In genomic region chr11:9209604-9210003, GRCh38 we compare ENCODE assay signal across 7 cellular contexts. TPM values are rescaled to one million over a fixed set of nuclear protein-coding genes. Genes with fewer than 3 reads are reported as not detected.
DNase-seq lines count a peak whose midpoint lies in the region; ATAC-seq, FAIRE-seq and TF ChIP-seq lines count a peak whose summit lies in the region.
"Not testable (repeated sequence)": the region's sequence is repeated elsewhere in the genome, so short reads cannot be mapped to it uniquely, and the experiment has no call there.

No MANE protein-coding gene starts in this region.

- peak; percentile 37 for ATAC-seq in GM18868 (IDR thresholded peaks at IDR 0.05; ENCODE audit: unreplicated experiment)
- not testable (repeated sequence) for ATAC-seq in GM23338, T-helper 17 cell
- peak; percentile 23 for ATAC-seq in HG03108 (IDR thresholded peaks at IDR 0.05; ENCODE audit: unreplicated experiment)
- peak; percentile 62 for ATAC-seq in activated T-helper 17 cell treated with anti-CD3 and anti-CD28 coated beads, Interleukin-2, amount 50 U/mL, for 72 hours (replicated peaks)

- not testable (repeated sequence) for H3K9me3 ChIP-seq in T-helper 17 cell (ENCODE audit: control insufficient read depth, low read length, poor library complexity, severe bottlenecking); neutrophil

- not testable (repeated sequence) for TF ChIP-seq CTCF in GM23338 (conservative IDR thresholded peaks at IDR 0.05; ENCODE audit: low read depth in 2 of 2); bronchial epithelial cell (IDR thresholded peaks at IDR 0.05; ENCODE audit: insufficient read depth, low read length, severe bottlenecking); neutrophil (IDR thresholded peaks at IDR 0.05)

- peaks cover 16% of the 10 kb centered on the region for H4K20me1 ChIP-seq in GM23338 (replicated peaks; ENCODE audit: insufficient read depth)

- H3K36me3 Mint-ChIP-seq in GM23338 (ENCODE audit: low read depth); T-helper 17 cell (ENCODE audit: low read depth); activated T-helper 17 cell treated with anti-CD3 and anti-CD28 coated beads, Interleukin-2, amount 50 U/mL, for 72 hours (ENCODE audit: low read depth): not testable (repeated sequence)

- not testable (repeated sequence) for H3K27me3 ChIP-seq in GM23338 (ENCODE audit: insufficient read depth); bronchial epithelial cell (ENCODE audit: control insufficient read depth, insufficient read depth, low read length); neutrophil

- H3K4me3 Mint-ChIP-seq in GM23338, T-helper 17 cell: not testable (repeated sequence)
- peak overlapping the region; percentile 62 for H3K4me3 Mint-ChIP-seq in activated T-helper 17 cell treated with anti-CD3 and anti-CD28 coated beads, Interleukin-2, amount 50 U/mL, for 72 hours

- H3K27ac Mint-ChIP-seq in GM23338, result 0 out of 2 replicates have a peak overlapping the region, but pooled peaks have one; percentile 23
- H3K27ac Mint-ChIP-seq in T-helper 17 cell, result peak overlapping the region; percentile 83
- H3K27ac Mint-ChIP-seq in activated T-helper 17 cell treated with anti-CD3 and anti-CD28 coated beads, Interleukin-2, amount 50 U/mL, for 72 hours, result peak overlapping the region; percentile 78

- not testable (repeated sequence) for H3K36me3 ChIP-seq in GM23338 (ENCODE audit: insufficient read depth); bronchial epithelial cell (ENCODE audit: control insufficient read depth, insufficient read depth, low read length)
- H3K36me3 ChIP-seq in neutrophil, result peaks cover 20% of the 10 kb centered on the region

- DNase-seq in GM23338 (ENCODE audit: low spot score); T-helper 17 cell: not testable (repeated sequence)
- peak; percentile 12 for DNase-seq in bronchial epithelial cell (ENCODE audit: low read depth)

- H3K9me2 ChIP-seq in GM23338 (ENCODE audit: insufficient read depth), result not testable (repeated sequence)

- H3K27ac ChIP-seq in GM23338 (ENCODE audit: low read depth), result not testable (repeated sequence)
- H3K27ac ChIP-seq in neutrophil, result peak overlapping the region; percentile 22

- H3K9me3 Mint-ChIP-seq in GM23338; activated T-helper 17 cell treated with anti-CD3 and anti-CD28 coated beads, Interleukin-2, amount 50 U/mL, for 72 hours: not testable (repeated sequence)

- not testable (repeated sequence) for H2AFZ ChIP-seq in GM23338

- H3K4me2 ChIP-seq in GM23338, result not testable (repeated sequence)

- not testable (repeated sequence) for FAIRE-seq in bronchial epithelial cell (lab: Jason Lieb, UNC)

- peaks cover 10% of the 10 kb centered on the region for H3K4me1 Mint-ChIP-seq in GM23338
- H3K4me1 Mint-ChIP-seq in T-helper 17 cell, result peaks cover 38% of the 10 kb centered on the region
- H3K4me1 Mint-ChIP-seq in activated T-helper 17 cell treated with anti-CD3 and anti-CD28 coated beads, Interleukin-2, amount 50 U/mL, for 72 hours, result peaks cover 50% of the 10 kb centered on the region

- H3F3A ChIP-seq in GM23338 (replicated peaks; ENCODE audit: low read depth), result not testable (repeated sequence)

- H3K4me3 ChIP-seq in GM23338; bronchial epithelial cell (ENCODE audit: low read depth, low read length); neutrophil (ENCODE audit: low read depth in 1 of 2, low read length in 1 of 2): not testable (repeated sequence)

- not testable (repeated sequence) for H3K4me1 ChIP-seq in GM23338 (ENCODE audit: insufficient read depth); neutrophil (ENCODE audit: control insufficient read depth in 1 of 2, insufficient read depth in 1 of 2, low read depth in 1 of 2, low read length in 1 of 2)

- not testable (repeated sequence) for H3K27me3 Mint-ChIP-seq in GM23338 (ENCODE audit: insufficient read depth, low read depth, poor library complexity); T-helper 17 cell; activated T-helper 17 cell treated with anti-CD3 and anti-CD28 coated beads, Interleukin-2, amount 50 U/mL, for 72 hours

- peaks cover 76% of the 10 kb centered on the region for H3K79me2 ChIP-seq in GM23338 (replicated peaks; ENCODE audit: insufficient read depth)

RNA-seq across cellular contexts. Expression of gene DENND5A, which starts 55.5 kb away (rescaled TPM):
- 49.1 and 56.3 TPM in 2 replicates for total RNA-seq in GM23338 (2014; rRNA removed; shearing (Covaris generic))
- polyA plus RNA-seq in GM23338 (2016; fragmentation: Nextera tagmentation; extraction: Ambion mirVana), result 25.6 and 28.1 TPM in 2 replicates
- total RNA-seq in T-helper 17 cell (10 to 100 TPM; 66.3 to 96.5 TPM), bronchial epithelial cell (22.6 and 30.0 TPM in 2 replicates)
- total RNA-seq in activated T-helper 17 cell treated with anti-CD3 and anti-CD28 coated beads, Interleukin-2, amount 50 U/mL, for 72 hours, result 10 to 100 TPM; 18.9 to 68.5 TPM

Comparison
In these comparisons a context has a peak if more than half of its experiments do, and no peak if none do; other contexts are left out.
1. H3K27ac Mint-ChIP-seq: peak in every context shown above with its lines; median percentile 83 in T-helper 17 cell; 78 in activated T-helper 17 cell treated with anti-CD3 and anti-CD28 coated beads, Interleukin-2, amount 50 U/mL, for 72 hours; 23 in GM23338.